In genomic region chr5:67214713-67215591, GRCh38 we compare ENCODE assay signal across 9 cellular contexts. TPM values are rescaled to one million over a fixed set of nuclear protein-coding genes. Genes with fewer than 3 reads are reported as not detected.
DNase-seq lines count a peak whose midpoint lies in the region; ATAC-seq and TF ChIP-seq lines count a peak whose summit lies in the region.
"Had no signal": no experiment of that assay in that cellular context is flagged by ENCODE, and none has a peak within 500 bp of the region (broad histone marks: within the 10 kb centered on the region; RNA-seq: fewer than 3 reads in every experiment).

No MANE protein-coding gene starts in this region.

- H3K36me3 Mint-ChIP-seq in activated naive CD4-positive, alpha-beta T cell treated with anti-CD3 and anti-CD28 coated beads, Interleukin-2, amount 10 ng/mL, durations not matched to agents 7 days and 5 days = peaks cover 29% of the 10 kb centered on the region
- H3K36me3 Mint-ChIP-seq in endodermal cell (ENCODE audit: low read depth) = no peaks in the 10 kb centered on the region

- H3K36me3 ChIP-seq in mammary epithelial cell (ENCODE audit: insufficient read depth, low read length) (no peaks in the 10 kb centered on the region), mucosa of descending colon (ENCODE audit: low read depth) (no peaks in the 10 kb centered on the region), uterus (no peaks in the 10 kb centered on the region), endodermal cell (ENCODE audit: control insufficient read depth, insufficient read depth, low read length) (no peaks in the 10 kb centered on the region)

- TF ChIP-seq CTCF in mammary epithelial cell (conservative IDR thresholded peaks at IDR 0.05 in 1 of 2, IDR thresholded peaks at IDR 0.05 in 1 of 2; ENCODE audit: extremely low read depth in 1 of 2, insufficient read depth in 1 of 2, low read depth in 1 of 2, low read length in 2 of 2) = no peak
- no peak for TF ChIP-seq CTCF in mucosa of descending colon (IDR thresholded peaks at IDR 0.05)
- no peak for TF ChIP-seq CTCF in uterus (IDR thresholded peaks at IDR 0.05)
- TF ChIP-seq CTCF in endodermal cell (conservative IDR thresholded peaks at IDR 0.05) = no peak

- H3K27me3 Mint-ChIP-seq in activated naive CD4-positive, alpha-beta T cell treated with anti-CD3 and anti-CD28 coated beads, Interleukin-2, amount 10 ng/mL, durations not matched to agents 7 days and 5 days = no peaks in the 10 kb centered on the region
- H3K27me3 Mint-ChIP-seq in endodermal cell (ENCODE audit: insufficient read depth) = no peaks in the 10 kb centered on the region

- WGBS in mammary epithelial cell (ENCODE audit: low coverage, missing lambda C conversion rate) = 99% methylated on average over 15 of the region's 15 CpGs
- WGBS in endodermal cell (ENCODE audit: insufficient coverage in 1 of 2, insufficient read length in 1 of 2), 2 experiments = 95% methylated on average over 14 to 15 of the region's 15 CpGs

- H3K27me3 ChIP-seq in mammary epithelial cell (ENCODE audit: insufficient read depth, low read length) (no peaks in the 10 kb centered on the region), uterus (no peaks in the 10 kb centered on the region), endodermal cell (ENCODE audit: control insufficient read depth, insufficient read depth, low read length, poor library complexity, severe bottlenecking) (no peaks in the 10 kb centered on the region)

- H3K9me3 ChIP-seq in mammary epithelial cell (replicated peaks; ENCODE audit: insufficient read depth, low read length) (no peaks in the 10 kb centered on the region), mucosa of descending colon (no peaks in the 10 kb centered on the region), uterus (no peaks in the 10 kb centered on the region), endodermal cell (ENCODE audit: control insufficient read depth, low read length) (no peaks in the 10 kb centered on the region)

- TF ChIP-seq POLR2A in uterus (IDR thresholded peaks at IDR 0.05) = no peak

- H3K79me2 ChIP-seq in mammary epithelial cell (ENCODE audit: insufficient read depth, low read length) = no peaks in the 10 kb centered on the region

- H3K4me2 ChIP-seq in mammary epithelial cell (ENCODE audit: insufficient read depth, low read depth, low read length) = no peak overlapping the region

- peak overlapping the region; percentile 98 for H3K27ac Mint-ChIP-seq in activated naive CD4-positive, alpha-beta T cell treated with anti-CD3 and anti-CD28 coated beads, Interleukin-2, amount 10 ng/mL, durations not matched to agents 7 days and 5 days
- H3K27ac Mint-ChIP-seq in endodermal cell = no peak overlapping the region

- ATAC-seq in mucosa of descending colon = peak; percentile 74

- in situ Hi-C loops in mammary epithelial cell (cut with MboI; ENCODE audit: low sequenced_read_pairs in 2 of 2) = loop anchor here (5.0 to 10.0 kb wide), 2 partner anchors 53 to 410 kb away; no protein-coding TSS in a partner anchor

- no TSS peak for BruUV-seq in mammary epithelial cell (replicated peaks; lab: Mats Ljungman, UMichigan)

- H3K27ac ChIP-seq in mammary epithelial cell (ENCODE audit: insufficient read depth, low read depth, low read length) (no peak overlapping the region), uterus (peak overlapping the region; percentile 30 to 58), endodermal cell (ENCODE audit: low read depth, low read length) (no peak overlapping the region)

- H3K4me3 ChIP-seq in mammary epithelial cell (replicated peaks in 1 of 3; ENCODE audit: insufficient read depth in 1 of 3, low read depth in 2 of 3, low read length in 3 of 3) = no peak overlapping the region
- H3K4me3 ChIP-seq in mucosa of descending colon = no peak overlapping the region
- no peak overlapping the region for H3K4me3 ChIP-seq in uterus
- no peak overlapping the region for H3K4me3 ChIP-seq in endodermal cell (ENCODE audit: low read length)

- H3K4me1 Mint-ChIP-seq in activated naive CD4-positive, alpha-beta T cell treated with anti-CD3 and anti-CD28 coated beads, Interleukin-2, amount 10 ng/mL, durations not matched to agents 7 days and 5 days = peaks cover 64% of the 10 kb centered on the region
- peaks cover 6% of the 10 kb centered on the region for H3K4me1 Mint-ChIP-seq in endodermal cell

- dilution Hi-C loops in mammary epithelial cell (cut with HindIII; ENCODE audit: low sequenced_read_pairs) = no loop called here

- no peak for DNase-seq in activated naive CD4-positive, alpha-beta T cell treated with anti-CD3 and anti-CD28 coated beads, Interleukin-2, amount 10 ng/mL, durations not matched to agents 7 days and 5 days
- DNase-seq in activated naive CD4-positive, alpha-beta T cell (lab: John Stamatoyannopoulos, UW) = no peak
- DNase-seq in mammary epithelial cell (no peak), mucosa of descending colon (peak; percentile 66 to 77 (median 73)), uterus (no peak), endodermal cell (no peak), NK-92 (lab: John Stamatoyannopoulos, UW; ENCODE audit: unreplicated experiment) (no peak), NOMO-1 (lab: John Stamatoyannopoulos, UW; ENCODE audit: unreplicated experiment in 2 of 2) (no peak)

- H3K4me1 ChIP-seq in mammary epithelial cell (ENCODE audit: insufficient read depth, low read length) = peaks cover 26% of the 10 kb centered on the region
- peaks cover 16% of the 10 kb centered on the region for H3K4me1 ChIP-seq in mucosa of descending colon (ENCODE audit: low read depth)
- H3K4me1 ChIP-seq in uterus = no peaks in the 10 kb centered on the region
- no peaks in the 10 kb centered on the region for H3K4me1 ChIP-seq in endodermal cell (ENCODE audit: control insufficient read depth, insufficient read depth, low read length)

- H3K9me3 Mint-ChIP-seq in activated naive CD4-positive, alpha-beta T cell treated with anti-CD3 and anti-CD28 coated beads, Interleukin-2, amount 10 ng/mL, durations not matched to agents 7 days and 5 days = peaks cover 9% of the 10 kb centered on the region
- no peaks in the 10 kb centered on the region for H3K9me3 Mint-ChIP-seq in endodermal cell

- peak overlapping the region; percentile 81 for H2AFZ ChIP-seq in mammary epithelial cell (ENCODE audit: low read depth, low read length)

- no peak overlapping the region for H3K4me3 Mint-ChIP-seq in activated naive CD4-positive, alpha-beta T cell treated with anti-CD3 and anti-CD28 coated beads, Interleukin-2, amount 10 ng/mL, durations not matched to agents 7 days and 5 days
- H3K4me3 Mint-ChIP-seq in endodermal cell = no peak overlapping the region

- intact Hi-C loops in mammary epithelial cell (cut with micrococcal nuclease) (no loop called here), mucosa of descending colon (cut with DNase I, micrococcal nuclease) (no loop called here), uterus (cut with DNase I; ENCODE audit: low total_unique reads) (no loop called here)

- H3K9ac ChIP-seq in mammary epithelial cell (ENCODE audit: insufficient read depth, low read length) = no peak overlapping the region
- no peak overlapping the region for H3K9ac ChIP-seq in endodermal cell (ENCODE audit: extremely low read depth, low read length, poor library complexity, severe bottlenecking)

- no peaks in the 10 kb centered on the region for H4K20me1 ChIP-seq in mammary epithelial cell (ENCODE audit: insufficient read depth, low read length)

- CTCF ChIA-PET in activated naive CD4-positive, alpha-beta T cell treated with anti-CD3 and anti-CD28 coated beads, Interleukin-2, amount 10 ng/mL, durations not matched to agents 7 days and 5 days (lab: Charles Lee) = interaction anchor here (1.4 to 2.8 kb wide), 7 partner anchors 9 to 226 kb away, joined by 3 to 14 read pairs (median 5); no protein-coding TSS in a partner anchor
- CTCF ChIA-PET in mammary epithelial cell (lab: Charles Lee; ENCODE audit: low non-redundant PET) = interaction anchor here (0.6 kb wide), 1 partner anchor 449 kb away, joined by 4 read pairs; no protein-coding TSS in a partner anchor

RNA-seq across cellular contexts. Expression of gene CD180, which starts 18.4 kb away (rescaled TPM):
- total RNA-seq in mammary epithelial cell (under 1 TPM in 1 of 2 donors, not detected in 1; 0.17 TPM), mucosa of descending colon (1 to 10 TPM in 2 of 3 donors, under 1 TPM in 1; 0.87 to 1.4 (median 1.3) TPM), uterus (under 1 TPM in 3 of 4 donors, not detected in 1; 0.37 to 0.83 (median 0.59) TPM), endodermal cell (not detected)
- 0.02 TPM for polyA plus RNA-seq in mammary epithelial cell
- polyA minus RNA-seq in mammary epithelial cell = not detected
- polyA plus RNA-seq in endodermal cell (2013, experiment 1 of 2) = not detected
- not detected for polyA plus RNA-seq in endodermal cell (2013, experiment 2 of 2)
- total RNA-seq: pulmonary artery endothelial cell had no signal

Comparison
In these comparisons a context has a peak if more than half of its experiments do, and no peak if none do; other contexts are left out.
1. DNase-seq: peak in mucosa of descending colon (3 of 3); none in activated naive CD4-positive, alpha-beta T cell treated with anti-CD3 and anti-CD28 coated beads, Interleukin-2, amount 10 ng/mL, durations not matched to agents 7 days and 5 days (single experiment), activated naive CD4-positive, alpha-beta T cell (0 of 4), mammary epithelial cell (single experiment), uterus (0 of 2), endodermal cell (single experiment), NK-92 (single experiment) and NOMO-1 (0 of 2).
2. H3K27ac ChIP-seq: peak in uterus (2 of 2); none in mammary epithelial cell (single experiment) and endodermal cell (single experiment).